Comparison of ENCODE assay signal across 16 cellular contexts in the genomic region with DNA sequence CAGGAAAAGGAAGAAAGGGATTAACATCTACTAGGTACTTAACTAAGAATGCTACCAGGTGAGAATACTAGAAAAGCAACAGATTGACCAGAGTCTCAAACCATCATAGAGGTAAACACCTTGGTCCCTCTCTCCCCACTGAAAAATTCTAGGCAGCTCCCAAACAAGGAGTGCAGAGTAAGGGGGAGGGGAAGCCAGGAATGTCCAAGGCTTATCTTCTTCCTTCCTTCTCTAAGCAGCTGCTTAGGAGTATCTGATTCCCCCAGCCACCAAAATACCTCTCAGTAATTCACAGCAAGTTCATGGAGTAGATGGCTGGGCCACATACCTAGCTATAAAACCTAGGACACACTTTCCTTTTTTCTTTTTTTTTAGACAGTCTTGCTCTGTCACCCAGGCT.
DNase-seq lines count a peak whose midpoint lies in the region; ATAC-seq and TF ChIP-seq lines count a peak whose summit lies in the region.
"Had no signal": no experiment of that assay in that cellular context is flagged by ENCODE, and none has a peak within 500 bp of the region (broad histone marks: within the 10 kb centered on the region; RNA-seq: fewer than 3 reads in every experiment).

No MANE protein-coding gene starts in this region.

- peaks cover 0 to 57% (median 28%) of the 10 kb centered on the region in 9 donors for H3K4me1 ChIP-seq in heart right ventricle
- H3K4me1 ChIP-seq in right atrium auricular region = peaks cover 0 to 54% of the 10 kb centered on the region in 2 donors
- peaks cover 46% of the 10 kb centered on the region for H3K4me1 ChIP-seq in mesodermal cell (ENCODE audit: control insufficient read depth, insufficient read depth, low read length, poor library complexity, severe bottlenecking)

- no peak overlapping the region for H3K4me3 Mint-ChIP-seq in activated CD4-positive, alpha-beta T cell treated with anti-CD3 and anti-CD28 coated beads, Interleukin-2, amount 10 ng/mL, durations not matched to agents 24 days and 14 days
- H3K4me3 Mint-ChIP-seq: natural killer cell had no signal

- peaks cover 0 to 7% (median 0%) of the 10 kb centered on the region in 11 donors for H3K9me3 ChIP-seq in heart right ventricle
- H3K9me3 ChIP-seq in right atrium auricular region = no peaks in the 10 kb centered on the region
- H3K9me3 ChIP-seq in mesodermal cell (ENCODE audit: control insufficient read depth, low read length) = no peaks in the 10 kb centered on the region

- peaks cover 3% of the 10 kb centered on the region for H3K27me3 Mint-ChIP-seq in activated CD4-positive, alpha-beta T cell treated with anti-CD3 and anti-CD28 coated beads, Interleukin-2, amount 10 ng/mL, durations not matched to agents 24 days and 14 days

- TF ChIP-seq CTCF in heart right ventricle (IDR thresholded peaks at IDR 0.05) = no peak
- no peak for TF ChIP-seq CTCF in right atrium auricular region (IDR thresholded peaks at IDR 0.05)

- H3K4me3 ChIP-seq in heart right ventricle = no peak overlapping the region
- no peak overlapping the region for H3K4me3 ChIP-seq in right atrium auricular region
- H3K4me3 ChIP-seq in mesodermal cell (ENCODE audit: extremely low read depth, insufficient read depth, low read length, poor library complexity, severe bottlenecking) = no peak overlapping the region
- H3K4me3 ChIP-seq: skin epidermis had no signal

- ATAC-seq in heart right ventricle (peak in 5 of 8 donors; percentile 27 to 62 (median 34)), HG03135 (IDR thresholded peaks at IDR 0.05; ENCODE audit: unreplicated experiment) (no peak)
- ATAC-seq: natural killer cell had no signal

- H3K27ac Mint-ChIP-seq in activated CD4-positive, alpha-beta T cell treated with anti-CD3 and anti-CD28 coated beads, Interleukin-2, amount 10 ng/mL, durations not matched to agents 24 days and 14 days = no peak overlapping the region
- H3K27ac Mint-ChIP-seq: natural killer cell had no signal

- H3K9me3 Mint-ChIP-seq in activated CD4-positive, alpha-beta T cell treated with anti-CD3 and anti-CD28 coated beads, Interleukin-2, amount 10 ng/mL, durations not matched to agents 24 days and 14 days = no peaks in the 10 kb centered on the region

- H3K4me1 Mint-ChIP-seq in activated CD4-positive, alpha-beta T cell treated with anti-CD3 and anti-CD28 coated beads, Interleukin-2, amount 10 ng/mL, durations not matched to agents 24 days and 14 days = no peaks in the 10 kb centered on the region
- H3K4me1 Mint-ChIP-seq: natural killer cell had no signal

- H3K36me3 ChIP-seq in heart right ventricle = no peaks in the 10 kb centered on the region
- H3K36me3 ChIP-seq in right atrium auricular region = no peaks in the 10 kb centered on the region
- no peaks in the 10 kb centered on the region for H3K36me3 ChIP-seq in mesodermal cell (ENCODE audit: control insufficient read depth, insufficient read depth, low read length)
- H3K36me3 ChIP-seq: brain microvascular endothelial cell had no signal

- H3K27me3 ChIP-seq in heart right ventricle (no peaks in the 10 kb centered on the region), right atrium auricular region (no peaks in the 10 kb centered on the region)
- H3K27me3 ChIP-seq: brain microvascular endothelial cell had no signal

- DNase-seq in heart right ventricle (no peak), right atrium auricular region (ENCODE audit: low spot score) (no peak), epithelial cell of prostate (ENCODE audit: low read depth, low spot score) (no peak), SIG-M5 treated with dmso at 0.1 percent for 504 hours (lab: John Stamatoyannopoulos, UW; ENCODE audit: unreplicated experiment) (no peak), COLO668 (lab: John Stamatoyannopoulos, UW; ENCODE audit: unreplicated experiment) (no peak)
- DNase-seq in activated CD4-positive, alpha-beta T cell treated with anti-CD3 and anti-CD28 coated beads, Interleukin-2, amount 10 ng/mL, durations not matched to agents 24 days and 14 days = no peak
- DNase-seq: ACHN; activated naive CD4-positive, alpha-beta T cell treated with Interleukin-2 at 50 U/mL for 16 hours; brain microvascular endothelial cell; COR-L47; effector CD8-positive, alpha-beta T cell; kidney; natural killer cell had no signal

- intact Hi-C loops in heart right ventricle (cut with DNase I) = no loop called here
- intact Hi-C loops in activated CD4-positive, alpha-beta T cell treated with anti-CD3 and anti-CD28 coated beads, Interleukin-2, amount 10 ng/mL, durations not matched to agents 24 days and 14 days (cut with micrococcal nuclease) = no loop called here

- H3K36me3 Mint-ChIP-seq in activated CD4-positive, alpha-beta T cell treated with anti-CD3 and anti-CD28 coated beads, Interleukin-2, amount 10 ng/mL, durations not matched to agents 24 days and 14 days (ENCODE audit: low read depth) = no peaks in the 10 kb centered on the region
- H3K36me3 Mint-ChIP-seq: natural killer cell had no signal

- no peak overlapping the region for H3K27ac ChIP-seq in heart right ventricle
- no peak overlapping the region for H3K27ac ChIP-seq in right atrium auricular region
- H3K27ac ChIP-seq in epithelial cell of prostate = peak overlapping the region; percentile 44
- H3K27ac ChIP-seq in mesodermal cell (ENCODE audit: low read depth, low read length, severe bottlenecking) = peak overlapping the region; percentile 70
- H3K27ac ChIP-seq: brain microvascular endothelial cell had no signal

Comparison
In these comparisons a context has a peak if more than half of its experiments do, and no peak if none do; other contexts are left out.
1. H3K27ac ChIP-seq: peak in epithelial cell of prostate (single experiment) and mesodermal cell (single experiment); none in heart right ventricle (0 of 10) and right atrium auricular region (0 of 2).